ENCODE assay signal across 17 cellular contexts in the genomic region with DNA sequence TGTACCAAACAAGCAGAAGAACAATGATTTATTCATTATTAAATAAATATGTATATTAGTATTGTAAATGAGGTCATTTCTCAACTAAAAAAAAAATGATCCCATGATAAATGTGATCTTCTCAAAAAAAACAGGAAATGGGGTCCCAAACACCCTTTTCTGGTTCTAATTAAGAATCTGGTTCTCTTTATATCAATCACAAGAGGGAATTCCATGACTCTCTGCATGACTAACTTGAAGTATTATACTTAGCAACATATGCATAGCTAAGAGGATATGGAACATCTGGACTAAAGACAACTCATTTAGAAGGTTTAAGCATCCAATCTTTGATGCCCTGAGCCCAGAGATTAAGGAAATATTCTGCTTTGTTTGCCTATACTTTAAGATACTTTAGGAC.
"Had no signal": no experiment of that assay in that cellular context is flagged by ENCODE, and none has a peak within 500 bp of the region (broad histone marks: within the 10 kb centered on the region; RNA-seq: fewer than 3 reads in every experiment).

No MANE protein-coding gene starts in this region.

- H3K27me3 Mint-ChIP-seq: stimulated activated naive CD8-positive, alpha-beta T cell treated with anti-CD3 and anti-CD28 coated beads, Interleukin-15, amount 100 ng/mL, for 72 hours; T-cell had no signal

- H3K36me3 ChIP-seq: breast epithelium had no signal

- H3K4me1 ChIP-seq: ascending aorta, breast epithelium, lower lobe of right lung, right lobe of liver, upper lobe of right lung had no signal

- H3K4me1 Mint-ChIP-seq: stimulated activated naive CD8-positive, alpha-beta T cell treated with anti-CD3 and anti-CD28 coated beads, Interleukin-15, amount 100 ng/mL, for 72 hours; T-cell had no signal

- H3K4me3 Mint-ChIP-seq: stimulated activated naive CD8-positive, alpha-beta T cell treated with anti-CD3 and anti-CD28 coated beads, Interleukin-15, amount 100 ng/mL, for 72 hours; T-cell had no signal

- H3K27me3 ChIP-seq: ascending aorta, breast epithelium, right lobe of liver, upper lobe of right lung had no signal

- H3K9me3 Mint-ChIP-seq: T-cell had no signal

- H3K4me3 ChIP-seq: ascending aorta, breast epithelium, lower lobe of right lung, psoas muscle, right lobe of liver, thoracic aorta, upper lobe of right lung had no signal

- H3K27ac ChIP-seq: ascending aorta, breast epithelium, lower lobe of right lung, psoas muscle, right lobe of liver, thoracic aorta, upper lobe of right lung, VCaP had no signal

- DNase-seq: activated CD4-positive, alpha-beta T cell treated with anti-CD3 and anti-CD28 coated beads for 1 hour; activated CD4-positive, alpha-beta T cell treated with anti-CD3 and anti-CD28 coated beads, Interleukin-2, amount 50 U/mL, for 4 hours; activated naive CD4-positive, alpha-beta T cell treated with Interleukin-2 at 50 U/mL for 16 hours; activated T-cell treated with anti-CD3 and anti-CD28 coated beads for 4 hours; erythroblast; left colon; lower lobe of right lung; psoas muscle; right lobe of liver; stimulated activated CD4-positive, alpha-beta T cell treated with anti-CD3 and anti-CD28 coated beads, Interleukin-1b, Interleukin-23, amount 100 ng/mL, for 48 hours; stimulated activated naive CD8-positive, alpha-beta T cell treated with anti-CD3 and anti-CD28 coated beads, Interleukin-15, amount 100 ng/mL, for 72 hours; T-cell; upper lobe of right lung had no signal

- H3K27ac Mint-ChIP-seq: stimulated activated naive CD8-positive, alpha-beta T cell treated with anti-CD3 and anti-CD28 coated beads, Interleukin-15, amount 100 ng/mL, for 72 hours; T-cell had no signal

- ATAC-seq: left colon; lower lobe of right lung; psoas muscle; right lobe of liver; stimulated activated naive CD8-positive, alpha-beta T cell treated with anti-CD3 and anti-CD28 coated beads, Interleukin-15, amount 100 ng/mL, for 72 hours; T-cell; upper lobe of right lung had no signal

- H3K9me3 ChIP-seq: ascending aorta, breast epithelium, lower lobe of right lung, psoas muscle, right lobe of liver, thoracic aorta, upper lobe of right lung had no signal
